In the genomic region with DNA sequence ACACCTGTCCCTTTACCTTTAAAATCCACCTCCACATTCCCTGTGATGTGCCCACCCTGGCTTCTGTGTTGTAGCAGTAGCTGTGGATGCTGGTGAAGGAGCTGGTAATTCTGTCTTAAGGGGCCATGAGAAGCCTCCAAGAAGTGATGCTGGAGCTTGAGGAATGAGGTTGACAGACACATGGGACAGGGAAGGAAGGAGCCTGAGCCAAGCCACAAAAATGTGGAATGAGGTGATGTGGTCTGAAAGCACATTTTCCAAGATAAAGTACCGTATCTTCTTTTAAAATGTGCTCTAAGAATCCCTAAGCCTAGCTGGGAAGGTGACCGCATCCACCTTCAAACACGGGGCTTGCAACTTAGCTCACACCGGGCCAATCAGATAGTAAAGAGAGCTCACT, we compare ENCODE assay signal across 26 cellular contexts. TPM values are rescaled to one million over a fixed set of nuclear protein-coding genes. Genes with fewer than 3 reads are reported as not detected.
DNase-seq lines count a peak whose midpoint lies in the region; ATAC-seq, FAIRE-seq and TF ChIP-seq lines count a peak whose summit lies in the region.
"Had no signal": no experiment of that assay in that cellular context is flagged by ENCODE, and none has a peak within 500 bp of the region (broad histone marks: within the 10 kb centered on the region; RNA-seq: fewer than 3 reads in every experiment).

No MANE protein-coding gene starts in this region.

- no peak overlapping the region for H3K4me2 ChIP-seq in astrocyte (ENCODE audit: low read length)

- no peaks in the 10 kb centered on the region for H3K9me3 ChIP-seq in astrocyte (ENCODE audit: insufficient read depth, low read depth, low read length)
- H3K9me3 ChIP-seq: SJSA1 had no signal

- no peaks in the 10 kb centered on the region for H3K79me2 ChIP-seq in astrocyte (ENCODE audit: insufficient read depth, low read length)

- in situ Hi-C loops in ACHN (cut with HindIII; ENCODE audit: low pct_ligation_motif_present, low pct_unique_long_range_greater_than_20kb, low sequenced_read_pairs) = no loop called here

- H3K4me1 ChIP-seq in astrocyte (ENCODE audit: insufficient read depth, low read length) = peaks cover 8% of the 10 kb centered on the region
- H3K4me1 ChIP-seq: SJSA1, tibial artery had no signal

- H3K4me1 Mint-ChIP-seq in HFFc6 (ENCODE audit: low read depth) (peaks cover 13% of the 10 kb centered on the region), astrocyte (ENCODE audit: low read depth, unreplicated experiment) (peaks cover 5% of the 10 kb centered on the region)
- H3K4me1 Mint-ChIP-seq in activated T-helper 17 cell treated with anti-CD3 and anti-CD28 coated beads, Interleukin-2, amount 50 U/mL, for 72 hours = peaks cover 3% of the 10 kb centered on the region
- H3K4me1 Mint-ChIP-seq: CD4-positive, CD25-positive, alpha-beta regulatory T cell had no signal

- no peak overlapping the region for H2AFZ ChIP-seq in astrocyte (ENCODE audit: low read depth, low read length)

- H3K4me3 Mint-ChIP-seq in HFFc6 = no peak overlapping the region
- H3K4me3 Mint-ChIP-seq in astrocyte (ENCODE audit: unreplicated experiment) = no peak overlapping the region
- no peak overlapping the region for H3K4me3 Mint-ChIP-seq in activated T-helper 17 cell treated with anti-CD3 and anti-CD28 coated beads, Interleukin-2, amount 50 U/mL, for 72 hours
- H3K4me3 Mint-ChIP-seq: CD4-positive, CD25-positive, alpha-beta regulatory T cell; stimulated activated memory B cell treated with anti-CD40 and anti-IgM and Interleukin-4, amounts not matched to agents 10 μg/mL and 1 μg/mL and 100 μg/mL, for 72 hours had no signal

- H3K4me3 ChIP-seq in astrocyte (ENCODE audit: insufficient read depth, low read depth, low read length) = no peak overlapping the region
- H3K4me3 ChIP-seq: lung, SJSA1, tibial artery had no signal

- H3K36me3 Mint-ChIP-seq in HFFc6 (ENCODE audit: low read depth) (no peaks in the 10 kb centered on the region), astrocyte (ENCODE audit: low read depth, unreplicated experiment) (no peaks in the 10 kb centered on the region)
- H3K36me3 Mint-ChIP-seq in activated T-helper 17 cell treated with anti-CD3 and anti-CD28 coated beads, Interleukin-2, amount 50 U/mL, for 72 hours (ENCODE audit: low read depth) = no peaks in the 10 kb centered on the region
- H3K36me3 Mint-ChIP-seq: stimulated activated memory B cell treated with anti-CD40 and anti-IgM and Interleukin-4, amounts not matched to agents 10 μg/mL and 1 μg/mL and 100 μg/mL, for 72 hours had no signal

- H3K36me3 ChIP-seq in astrocyte (ENCODE audit: insufficient read depth, low read length) = no peaks in the 10 kb centered on the region
- H3K36me3 ChIP-seq: SJSA1, tibial artery had no signal

- peak; percentile 40 for DNase-seq in ACHN
- peak; percentile 11 for DNase-seq in HFFc6
- peak; percentile 80 for DNase-seq in astrocyte (ENCODE audit: low read depth)
- peak; percentile 69 for DNase-seq in glomerular visceral epithelial cell (ENCODE audit: extremely low spot score)
- DNase-seq in SW480 (ENCODE audit: low spot score) = no peak
- DNase-seq in stimulated activated CD4-positive, alpha-beta T cell treated with anti-CD3 and anti-CD28 coated beads, Interleukin-2, amount 100 ng/mL, for 48 hours = no peak
- DNase-seq: amniotic stem cell; CD4-positive, CD25-positive, alpha-beta regulatory T cell; head of caudate nucleus; KBM-7; naive thymus-derived CD4-positive, alpha-beta T cell; NCI-H1092 treated with DMSO at 0.1 percent for 48 hours; NCI-H2107; NCI-H748 treated with DMSO at 0.1 percent for 48 hours; OCI-M1; posterior cingulate gyrus; stimulated activated CD4-positive, alpha-beta T cell treated with anti-CD3 and anti-CD28 coated beads, Interleukin-12 subunit alpha, Interleukin-12 subunit beta, amount 100 ng/mL, for 4 hours; tibial artery had no signal

- H3K27ac ChIP-seq in astrocyte (ENCODE audit: low read depth, low read length) = no peak overlapping the region
- H3K27ac ChIP-seq: epithelial cell of prostate, SJSA1, tibial artery had no signal

- H3K27me3 Mint-ChIP-seq in HFFc6 (ENCODE audit: insufficient read depth) (peaks cover 52% of the 10 kb centered on the region), astrocyte (ENCODE audit: low read depth, unreplicated experiment) (peaks cover 47% of the 10 kb centered on the region)
- H3K27me3 Mint-ChIP-seq in activated T-helper 17 cell treated with anti-CD3 and anti-CD28 coated beads, Interleukin-2, amount 50 U/mL, for 72 hours = peaks cover 40% of the 10 kb centered on the region
- H3K27me3 Mint-ChIP-seq: stimulated activated memory B cell treated with anti-CD40 and anti-IgM and Interleukin-4, amounts not matched to agents 10 μg/mL and 1 μg/mL and 100 μg/mL, for 72 hours had no signal

- TF ChIP-seq CTCF in HFFc6 (IDR thresholded peaks at IDR 0.05) = no peak
- TF ChIP-seq CTCF in astrocyte (IDR thresholded peaks at IDR 0.05; ENCODE audit: insufficient read depth, low read depth, low read length) = no peak

- no peak for FAIRE-seq in astrocyte (lab: Jason Lieb, UNC)
- FAIRE-seq: A204.1 had no signal

- ATAC-seq in activated T-helper 17 cell treated with anti-CD3 and anti-CD28 coated beads, Interleukin-2, amount 50 U/mL, for 72 hours (replicated peaks) = no peak
- ATAC-seq in GM19463 (IDR thresholded peaks at IDR 0.05; ENCODE audit: unreplicated experiment) = no peak
- ATAC-seq: activated CD4-positive, CD25-positive, alpha-beta regulatory T cell treated with anti-CD3 and anti-CD28 coated beads, Interleukin-2, amount 50 U/mL, for 24 hours; naive thymus-derived CD4-positive, alpha-beta T cell; stimulated activated memory B cell treated with anti-CD40 and anti-IgM and Interleukin-4, amounts not matched to agents 10 μg/mL and 1 μg/mL and 100 μg/mL, for 72 hours had no signal

- H3K9me3 Mint-ChIP-seq in HFFc6 (no peaks in the 10 kb centered on the region), astrocyte (ENCODE audit: unreplicated experiment) (no peaks in the 10 kb centered on the region)
- peaks cover 5% of the 10 kb centered on the region for H3K9me3 Mint-ChIP-seq in activated T-helper 17 cell treated with anti-CD3 and anti-CD28 coated beads, Interleukin-2, amount 50 U/mL, for 72 hours

- no peak overlapping the region for H3K9ac ChIP-seq in astrocyte (ENCODE audit: low read length)

- H3K27ac Mint-ChIP-seq in HFFc6 (no peak overlapping the region), astrocyte (ENCODE audit: unreplicated experiment) (no peak overlapping the region)
- no peak overlapping the region for H3K27ac Mint-ChIP-seq in activated T-helper 17 cell treated with anti-CD3 and anti-CD28 coated beads, Interleukin-2, amount 50 U/mL, for 72 hours
- H3K27ac Mint-ChIP-seq: CD4-positive, CD25-positive, alpha-beta regulatory T cell; naive thymus-derived CD4-positive, alpha-beta T cell; stimulated activated memory B cell treated with anti-CD40 and anti-IgM and Interleukin-4, amounts not matched to agents 10 μg/mL and 1 μg/mL and 100 μg/mL, for 72 hours had no signal

- H4K20me1 ChIP-seq in astrocyte (ENCODE audit: insufficient read depth, low read length) = no peaks in the 10 kb centered on the region

- peaks cover 29% of the 10 kb centered on the region for H3K27me3 ChIP-seq in astrocyte (ENCODE audit: insufficient read depth, low read length)
- H3K27me3 ChIP-seq: SJSA1 had no signal

RNA-seq across cellular contexts. Expression of a gene that starts 31.2 kb away (rescaled TPM):
- total RNA-seq in HFFc6 (2021; fragmentation: NEBNext Ultra II Directional; extraction: Animal tissue kit (Norgen Biotek cat#: 25700)) = not detected
- not detected in 2 replicates for total RNA-seq in astrocyte
- total RNA-seq in activated T-helper 17 cell treated with anti-CD3 and anti-CD28 coated beads, Interleukin-2, amount 50 U/mL, for 72 hours = not detected
- total RNA-seq: CD4-positive, CD25-positive, alpha-beta regulatory T cell; naive thymus-derived CD4-positive, alpha-beta T cell; SJSA1 had no signal

Comparison
In these comparisons a context has a peak if more than half of its experiments do, and no peak if none do; other contexts are left out.
1. DNase-seq: peak in ACHN (single experiment), HFFc6 (single experiment), astrocyte (single experiment) and glomerular visceral epithelial cell (single experiment); none in SW480 (single experiment) and stimulated activated CD4-positive, alpha-beta T cell treated with anti-CD3 and anti-CD28 coated beads, Interleukin-2, amount 100 ng/mL, for 48 hours (0 of 2).